3 cellular contexts compared by ENCODE assay signal in genomic region chrX:55668084-55668483, GRCh38.
TF ChIP-seq lines count a peak whose summit lies in the region.

No MANE protein-coding gene starts in this region.

TF ChIP-seq in HepG2, 621 proteins besides CTCF, POLR2A, EP300 and RAD21:
- TF ChIP-seq MED1 (CRISPR knock-in tag; IDR thresholded peaks at IDR 0.05), result no peak
- TF ChIP-seq ATF7 (IDR thresholded peaks at IDR 0.05), result peak; percentile 80
- no peak for TF ChIP-seq ATF7 (CRISPR knock-in tag; IDR thresholded peaks at IDR 0.05)

TF ChIP-seq in HEK293, 187 proteins besides CTCF, POLR2A, EP300 and RAD21:
- no peak for TF ChIP-seq ZNF366 (tag by site-specific recombination; conservative IDR thresholded peaks at IDR 0.05)
- no peak for TF ChIP-seq ZSCAN23 (tag by site-specific recombination; IDR thresholded peaks at IDR 0.05)
- TF ChIP-seq PRDM1 (tag by site-specific recombination; IDR thresholded peaks at IDR 0.05), result no peak
- peak; percentile 69 for TF ChIP-seq ATF2 (tag by site-specific recombination; IDR thresholded peaks at IDR 0.05; ENCODE audit: low read depth)
- no peak for TF ChIP-seq ZNF48 (tag by site-specific recombination; IDR thresholded peaks at IDR 0.05)
- no peak for TF ChIP-seq ZNF426 (tag by site-specific recombination; IDR thresholded peaks at IDR 0.05)
- no peak for TF ChIP-seq ZNF660 (tag by site-specific recombination; IDR thresholded peaks at IDR 0.05)
- no peak for TF ChIP-seq ZNF792 (tag by site-specific recombination; IDR thresholded peaks at IDR 0.05)
- TF ChIP-seq ZNF2 (tag by site-specific recombination; IDR thresholded peaks at IDR 0.05), result no peak

TF ChIP-seq in K562, 482 proteins besides CTCF, POLR2A, EP300 and RAD21:
- TF ChIP-seq PTRF (tag; IDR thresholded peaks at IDR 0.05), result no peak
- peak; percentile 13; the same call in 1 of the 2 replicates for TF ChIP-seq ATF3 (IDR thresholded peaks at IDR 0.05)
- no peak for TF ChIP-seq ATF3 (CRISPR knock-in tag; conservative IDR thresholded peaks at IDR 0.05)
